In genomic region chr20:51022227-51022802, GRCh38 we compare ENCODE assay signal across 10 cellular contexts. TPM values are rescaled to one million over a fixed set of nuclear protein-coding genes. Genes with fewer than 3 reads are reported as not detected.
A peak's percentile ranks its signal among the peaks of the same experiment; 100 is the strongest.
DNase-seq lines count a peak whose midpoint lies in the region; TF ChIP-seq lines count a peak whose summit lies in the region.
"Had no signal": no experiment of that assay in that cellular context is flagged by ENCODE, and none has a peak within 500 bp of the region (broad histone marks: within the 10 kb centered on the region; RNA-seq: fewer than 3 reads in every experiment).

No MANE protein-coding gene starts in this region.

- no peak overlapping the region for H3K4me3 ChIP-seq in CD8-positive, alpha-beta memory T cell (ENCODE audit: low read length)
- peak overlapping the region; percentile 87 for H3K4me3 ChIP-seq in SK-N-MC
- peak overlapping the region; percentile 58 for H3K4me3 ChIP-seq in fibroblast of pulmonary artery (replicated peaks; ENCODE audit: low read depth, low read length)
- peak overlapping the region; percentile 68 for H3K4me3 ChIP-seq in trophoblast cell (ENCODE audit: low read depth, low read length)

- peak overlapping the region; percentile 42 for H4K91ac ChIP-seq in trophoblast cell (ENCODE audit: low read depth, low read length)

- no CpG with 5 or more reads among the region's 39 CpGs for WGBS in trophoblast cell (ENCODE audit: extremely low coverage, insufficient coverage, insufficient read length)

- peak overlapping the region; percentile 3 for H3K4ac ChIP-seq in trophoblast cell (ENCODE audit: low read depth, low read length)

- H3K27me3 Mint-ChIP-seq in CD8-positive, alpha-beta memory T cell: peaks cover 41 to 67% of the 10 kb centered on the region in 2 donors

- peak overlapping the region; percentile 55 for H4K12ac ChIP-seq in trophoblast cell (ENCODE audit: low read depth, low read length)

- peak overlapping the region; percentile 70 for H4K8ac ChIP-seq in trophoblast cell (ENCODE audit: low read depth, low read length)

- H3K36me3 Mint-ChIP-seq in CD8-positive, alpha-beta memory T cell: no peaks in the 10 kb centered on the region

- H3K9me3 Mint-ChIP-seq in CD8-positive, alpha-beta memory T cell: no peaks in the 10 kb centered on the region

- H3K23ac ChIP-seq in trophoblast cell (ENCODE audit: low read length): peak overlapping the region; percentile 59

- H3K27me3 ChIP-seq in CD8-positive, alpha-beta memory T cell (ENCODE audit: insufficient read depth, low read length, poor library complexity, severe bottlenecking): peaks cover 17% of the 10 kb centered on the region
- peaks cover 19% of the 10 kb centered on the region for H3K27me3 ChIP-seq in trophoblast cell (ENCODE audit: insufficient read depth, low read length)

- POLR2A ChIA-PET in CD8-positive, alpha-beta memory T cell (lab: Charles Lee): no interaction called here
- POLR2A ChIA-PET in GM10248 (lab: Yijun Ruan, JAX): no interaction called here

- peak overlapping the region; percentile 56 for H2BK120ac ChIP-seq in trophoblast cell (ENCODE audit: insufficient read depth, low read length, poor library complexity)

- no peaks in the 10 kb centered on the region for H3K4me1 ChIP-seq in CD8-positive, alpha-beta memory T cell (ENCODE audit: insufficient read depth, low read length)
- peaks cover 5 to 18% of the 10 kb centered on the region in 2 experiments for H3K4me1 ChIP-seq in trophoblast cell (ENCODE audit: control insufficient read depth in 1 of 2, insufficient read depth in 2 of 2, low read length in 2 of 2)

- H2AK5ac ChIP-seq in trophoblast cell (ENCODE audit: low read length): no peak overlapping the region

- peak overlapping the region; percentile 75 for H3K4me2 ChIP-seq in trophoblast cell (ENCODE audit: low read length)

- H3K9me3 ChIP-seq in CD8-positive, alpha-beta memory T cell (ENCODE audit: low read length): no peaks in the 10 kb centered on the region
- no peaks in the 10 kb centered on the region for H3K9me3 ChIP-seq in SK-N-MC (ENCODE audit: low read depth, low read length)
- H3K9me3 ChIP-seq in trophoblast cell (ENCODE audit: insufficient read depth, low read depth, low read length): peaks cover 6% of the 10 kb centered on the region

- TF ChIP-seq CTCF in fibroblast of pulmonary artery (IDR thresholded peaks at IDR 0.05; ENCODE audit: low read length, missing control alignments) (no peak), GM10248 (IDR thresholded peaks at IDR 0.05; ENCODE audit: control extremely low read depth, extremely low read depth, low read depth, missing control alignments) (no peak)

- H3K18ac ChIP-seq in trophoblast cell (ENCODE audit: low read length): peak overlapping the region; percentile 81

- no peaks in the 10 kb centered on the region for H3K36me3 ChIP-seq in CD8-positive, alpha-beta memory T cell (ENCODE audit: insufficient read depth, low read length)
- H3K36me3 ChIP-seq in SK-N-MC (ENCODE audit: insufficient read depth, low read length) (no peaks in the 10 kb centered on the region), trophoblast cell (ENCODE audit: control insufficient read depth in 1 of 2, insufficient read depth in 2 of 2, low read length in 2 of 2) (no peaks in the 10 kb centered on the region)

- H3K4me3 Mint-ChIP-seq in CD8-positive, alpha-beta memory T cell: peak overlapping the region in 6 of 7 donors; percentile 16 to 63 (median 35)

- H3K9ac ChIP-seq in SK-N-MC (ENCODE audit: insufficient read length) (peak overlapping the region; percentile 81), trophoblast cell (ENCODE audit: low read length) (no peak overlapping the region)

- peak overlapping the region; percentile 86 for H2AFZ ChIP-seq in trophoblast cell (ENCODE audit: insufficient read depth, low read length, poor library complexity)

- no peak overlapping the region for H3K27ac ChIP-seq in CD8-positive, alpha-beta memory T cell (ENCODE audit: low read depth, low read length)
- H3K27ac ChIP-seq in SK-N-MC (no peak overlapping the region), trophoblast cell (ENCODE audit: low read depth, low read length) (no peak overlapping the region)
- H3K27ac ChIP-seq: HL-60 had no signal

- no peak overlapping the region for H2BK5ac ChIP-seq in trophoblast cell (ENCODE audit: low read depth, low read length, poor library complexity)

- CTCF ChIA-PET in CD8-positive, alpha-beta memory T cell (lab: Charles Lee): no interaction called here
- CTCF ChIA-PET in GM10248 (lab: Yijun Ruan, JAX): interaction anchor here (1.3 to 1.7 kb wide), 2 partner anchors 28 to 35 kb away, joined by 3 to 4 read pairs; no protein-coding TSS in a partner anchor

- peaks cover 6% of the 10 kb centered on the region for H3K79me2 ChIP-seq in trophoblast cell (ENCODE audit: control insufficient read depth, insufficient read depth, low read length, poor library complexity)

- H3K27ac Mint-ChIP-seq in CD8-positive, alpha-beta memory T cell: no peak overlapping the region

- peaks cover 6% of the 10 kb centered on the region for H3K79me1 ChIP-seq in trophoblast cell (ENCODE audit: low read length)

- peaks cover 10 to 17% (median 10%) of the 10 kb centered on the region in 3 donors for H3K4me1 Mint-ChIP-seq in CD8-positive, alpha-beta memory T cell

- no peak overlapping the region for H2BK12ac ChIP-seq in trophoblast cell (ENCODE audit: low read length)

- no peak for DNase-seq in CD8-positive, alpha-beta memory T cell
- DNase-seq in SK-N-MC (ENCODE audit: low read depth, low spot score) (no peak), fibroblast of pulmonary artery (ENCODE audit: low read depth) (no peak), trophoblast cell (no peak), MV-4-11 (lab: John Stamatoyannopoulos, UW) (no peak), NCI-H1048 (lab: John Stamatoyannopoulos, UW) (no peak), NCI-H1092 (lab: John Stamatoyannopoulos, UW) (no peak), GM10248 (ENCODE audit: extremely low spot score) (no peak)
- DNase-seq: SIG-M5 had no signal

- H3K14ac ChIP-seq in trophoblast cell (ENCODE audit: low read length): peak overlapping the region; percentile 38

RNA-seq across cellular contexts. Expression of gene KCNG1, which starts 0.6 kb away (rescaled TPM):
- total RNA-seq in CD8-positive, alpha-beta memory T cell: 1 to 10 TPM; 3.4 to 4.5 TPM
- not detected for polyA plus RNA-seq in CD8-positive, alpha-beta memory T cell
- polyA plus RNA-seq in trophoblast cell (2013): 11.5 and 12.7 TPM in 2 replicates
